In genomic region chr1:244241438-244241837, GRCh38 we compare ENCODE assay signal across 19 cellular contexts.
A peak's percentile ranks its signal among the peaks of the same experiment; 100 is the strongest.
DNase-seq lines count a peak whose midpoint lies in the region; ATAC-seq and TF ChIP-seq lines count a peak whose summit lies in the region.
"Had no signal": no experiment of that assay in that cellular context is flagged by ENCODE, and none has a peak within 500 bp of the region (broad histone marks: within the 10 kb centered on the region; RNA-seq: fewer than 3 reads in every experiment).

No MANE protein-coding gene starts in this region.

- H3K36me3 Mint-ChIP-seq in type B pancreatic cell: no peaks in the 10 kb centered on the region

- no peaks in the 10 kb centered on the region for H3K4me1 ChIP-seq in effector memory CD4-positive, alpha-beta T cell (ENCODE audit: control insufficient read depth, insufficient read depth, low read length, poor library complexity, severe bottlenecking)

- H3K9me3 Mint-ChIP-seq in type B pancreatic cell: no peaks in the 10 kb centered on the region
- H3K9me3 Mint-ChIP-seq: CD4-positive, alpha-beta T cell; IgD-negative memory B cell had no signal

- TF ChIP-seq CTCF in LNCaP clone FGC (IDR thresholded peaks at IDR 0.05; ENCODE audit: control insufficient read depth, extremely low read depth, insufficient read depth) (no peak), type B pancreatic cell (conservative IDR thresholded peaks at IDR 0.05) (no peak)

- H3K27ac ChIP-seq in effector memory CD4-positive, alpha-beta T cell (ENCODE audit: insufficient read depth, low read length, poor library complexity, severe bottlenecking): no peak overlapping the region
- H3K27ac ChIP-seq: C4-2B, GM23248 had no signal

- no peaks in the 10 kb centered on the region for H3K4me1 Mint-ChIP-seq in type B pancreatic cell (ENCODE audit: unreplicated experiment)

- no peak overlapping the region for H3K4me3 Mint-ChIP-seq in type B pancreatic cell
- H3K4me3 Mint-ChIP-seq: CD4-positive, alpha-beta T cell; IgD-negative memory B cell had no signal

- no peak overlapping the region for H3K27ac Mint-ChIP-seq in type B pancreatic cell
- H3K27ac Mint-ChIP-seq: IgD-negative memory B cell had no signal

- H3K27me3 Mint-ChIP-seq in type B pancreatic cell: no peaks in the 10 kb centered on the region
- H3K27me3 Mint-ChIP-seq: CD4-positive, alpha-beta T cell; IgD-negative memory B cell had no signal

- no peak overlapping the region for H3K4me3 ChIP-seq in LNCaP clone FGC (ENCODE audit: low read depth, low read length)
- no peak overlapping the region for H3K4me3 ChIP-seq in effector memory CD4-positive, alpha-beta T cell (ENCODE audit: insufficient read depth, low read depth, low read length, poor library complexity, severe bottlenecking)
- H3K4me3 ChIP-seq: GM23248 had no signal

- H3K27me3 ChIP-seq in effector memory CD4-positive, alpha-beta T cell (replicated peaks; ENCODE audit: control insufficient read depth, insufficient read depth, low read length, poor library complexity, severe bottlenecking): no peaks in the 10 kb centered on the region

- no peaks in the 10 kb centered on the region for H3K36me3 ChIP-seq in effector memory CD4-positive, alpha-beta T cell (ENCODE audit: control insufficient read depth, insufficient read depth, low read length)

- no peak for ATAC-seq in left lobe of liver

- DNase-seq in DMS53 treated with DMSO at 0.1 percent for 48 hours (lab: John Stamatoyannopoulos, UW; ENCODE audit: unreplicated experiment) (peak; percentile 41), LNCaP clone FGC (ENCODE audit: low read depth) (peak; percentile 35), left lobe of liver (ENCODE audit: low spot score) (peak; percentile 7), type B pancreatic cell (ENCODE audit: extremely low spot score, unreplicated experiment) (peak; percentile 7), AG20443 (ENCODE audit: low spot score) (no peak), T1000 (lab: John Stamatoyannopoulos, UW) (no peak)
- no peak for DNase-seq in activated CD4-positive, alpha-beta T cell treated with anti-CD3 and anti-CD28 coated beads, Interleukin-2, amount 50 U/mL, for 1 hour
- DNase-seq in effector memory CD4-positive, alpha-beta T cell: no peak
- DNase-seq: ACHN; AML-193; CD4-positive, alpha-beta T cell; DMS153; DND-41; EL; GM23248; HCEC 1CT; KBM-7 had no signal

- no peaks in the 10 kb centered on the region for H3K9me3 ChIP-seq in effector memory CD4-positive, alpha-beta T cell (ENCODE audit: control insufficient read depth, low read length)

Comparison
In these comparisons a context has a peak if more than half of its experiments do, and no peak if none do; other contexts are left out.
1. DNase-seq: peak in DMS53 treated with DMSO at 0.1 percent for 48 hours (single experiment), LNCaP clone FGC (single experiment), left lobe of liver (single experiment) and type B pancreatic cell (single experiment); none in activated CD4-positive, alpha-beta T cell treated with anti-CD3 and anti-CD28 coated beads, Interleukin-2, amount 50 U/mL, for 1 hour (single experiment), AG20443 (single experiment), effector memory CD4-positive, alpha-beta T cell (0 of 3) and T1000 (single experiment).